ENCODE assay signal across 26 cellular contexts in genomic region chr1:56524263-56524662, GRCh38. TPM values are rescaled to one million over a fixed set of nuclear protein-coding genes. Genes with fewer than 3 reads are reported as not detected.
DNase-seq lines count a peak whose midpoint lies in the region; ATAC-seq, FAIRE-seq and TF ChIP-seq lines count a peak whose summit lies in the region.
"Had no signal": no experiment of that assay in that cellular context is flagged by ENCODE, and none has a peak within 500 bp of the region (broad histone marks: within the 10 kb centered on the region; RNA-seq: fewer than 3 reads in every experiment).

No MANE protein-coding gene starts in this region.

- no peak overlapping the region for H2AK5ac ChIP-seq in trophoblast cell (ENCODE audit: low read length)

- H3K79me2 ChIP-seq in DND-41 (ENCODE audit: insufficient read depth, low read length) (no peaks in the 10 kb centered on the region), trophoblast cell (ENCODE audit: control insufficient read depth, insufficient read depth, low read length, poor library complexity) (peaks cover 2% of the 10 kb centered on the region)

- H4K20me1 ChIP-seq in DND-41 (ENCODE audit: insufficient read depth, low read length): no peaks in the 10 kb centered on the region

- H3K27me3 Mint-ChIP-seq in activated B cell treated with CpG ODN at 0.5 μM for 24 hours: no peaks in the 10 kb centered on the region
- no peaks in the 10 kb centered on the region for H3K27me3 Mint-ChIP-seq in activated T-cell treated with anti-CD3 and anti-CD28 coated beads, Interleukin-2, amount 50 U/mL, for 72 hours (ENCODE audit: low read depth)
- no peaks in the 10 kb centered on the region for H3K27me3 Mint-ChIP-seq in activated naive CD8-positive, alpha-beta T cell treated with anti-CD3 and anti-CD28 coated beads for 36 hours
- H3K27me3 Mint-ChIP-seq: CD4-positive, alpha-beta T cell had no signal

- no CpG with 5 or more reads among the region's 11 CpGs for WGBS in trophoblast cell (ENCODE audit: extremely low coverage, insufficient coverage, insufficient read length)

- peak overlapping the region; percentile 63 for H3K27ac Mint-ChIP-seq in activated B cell treated with CpG ODN at 0.5 μM for 24 hours
- H3K27ac Mint-ChIP-seq in activated T-cell treated with anti-CD3 and anti-CD28 coated beads, Interleukin-2, amount 50 U/mL, for 72 hours: no peak overlapping the region
- H3K27ac Mint-ChIP-seq in activated naive CD8-positive, alpha-beta T cell treated with anti-CD3 and anti-CD28 coated beads for 36 hours: no peak overlapping the region
- H3K27ac Mint-ChIP-seq: CD4-positive, alpha-beta T cell; GM23338 had no signal

- H4K8ac ChIP-seq in trophoblast cell (ENCODE audit: low read depth, low read length): no peak overlapping the region

- H3K4me3 ChIP-seq in DND-41 (ENCODE audit: low read depth in 1 of 2, low read length in 2 of 2) (no peak overlapping the region), trophoblast cell (ENCODE audit: low read depth, low read length) (no peak overlapping the region), gastrocnemius medialis (no peak overlapping the region)
- H3K4me3 ChIP-seq: BLaER1 treated with 17β-estradiol and CSF1 and Interleukin-3, amounts not matched to agents 10 nM and 100 nM; GM23338; MG63 had no signal

- no peak for TF ChIP-seq POLR2A in gastrocnemius medialis (IDR thresholded peaks at IDR 0.05)

- H3K79me1 ChIP-seq in trophoblast cell (ENCODE audit: low read length): no peaks in the 10 kb centered on the region

- H2BK120ac ChIP-seq in trophoblast cell (ENCODE audit: insufficient read depth, low read length, poor library complexity): no peak overlapping the region

- no peak overlapping the region for H2AFZ ChIP-seq in DND-41 (ENCODE audit: low read depth, low read length)
- H2AFZ ChIP-seq in trophoblast cell (ENCODE audit: insufficient read depth, low read length, poor library complexity): no peak overlapping the region
- H2AFZ ChIP-seq: GM23338 had no signal

- H2BK5ac ChIP-seq in trophoblast cell (ENCODE audit: low read depth, low read length, poor library complexity): peak overlapping the region; percentile 9

- H3K4me2 ChIP-seq in DND-41 (ENCODE audit: insufficient read depth, low read length): no peak overlapping the region
- no peak overlapping the region for H3K4me2 ChIP-seq in trophoblast cell (ENCODE audit: low read length)
- H3K4me2 ChIP-seq: GM23338, SK-N-SH had no signal

- H3K4ac ChIP-seq in trophoblast cell (ENCODE audit: low read depth, low read length): no peak overlapping the region

- H3K27me3 ChIP-seq in DND-41 (ENCODE audit: insufficient read depth, low read length, poor library complexity) (no peaks in the 10 kb centered on the region), trophoblast cell (ENCODE audit: insufficient read depth, low read length) (no peaks in the 10 kb centered on the region), gastrocnemius medialis (no peaks in the 10 kb centered on the region)
- H3K27me3 ChIP-seq: MG63 had no signal

- DNase-seq in DND-41 (no peak), GM18507 (ENCODE audit: extremely low spot score, insufficient read length, low read depth) (no peak), activated B cell treated with CpG ODN at 0.5 μM for 24 hours (peak; percentile 19), trophoblast cell (no peak), gastrocnemius medialis (no peak)
- no peak for DNase-seq in activated T-cell treated with anti-CD3 and anti-CD28 coated beads, Interleukin-2, amount 50 U/mL, for 72 hours
- no peak for DNase-seq in activated naive CD8-positive, alpha-beta T cell treated with anti-CD3 and anti-CD28 coated beads for 36 hours
- DNase-seq: CD4-positive, alpha-beta T cell; H9; KBM-7; MG63; NCI-H1694; NCI-H2029 treated with DMSO at 0.1 percent for 48 hours; NCI-H2227 treated with DMSO at 0.1 percent for 48 hours; NCI-H510A; NCI-H69; SK-N-SH; SW 1271 had no signal

- intact Hi-C loops in activated B cell treated with CpG ODN at 0.5 μM for 24 hours (cut with micrococcal nuclease): no loop called here
- intact Hi-C loops in gastrocnemius medialis (cut with DNase I; ENCODE audit: low total_unique reads): no loop called here

- H3K9me3 Mint-ChIP-seq in activated B cell treated with CpG ODN at 0.5 μM for 24 hours: no peaks in the 10 kb centered on the region
- H3K9me3 Mint-ChIP-seq in activated T-cell treated with anti-CD3 and anti-CD28 coated beads, Interleukin-2, amount 50 U/mL, for 72 hours: no peaks in the 10 kb centered on the region
- no peaks in the 10 kb centered on the region for H3K9me3 Mint-ChIP-seq in activated naive CD8-positive, alpha-beta T cell treated with anti-CD3 and anti-CD28 coated beads for 36 hours
- H3K9me3 Mint-ChIP-seq: CD4-positive, alpha-beta T cell; GM23338; H9 had no signal

- peaks cover 65% of the 10 kb centered on the region for H3K4me1 ChIP-seq in DND-41 (ENCODE audit: insufficient read depth, low read length)
- peaks cover 21 to 22% of the 10 kb centered on the region in 2 experiments for H3K4me1 ChIP-seq in trophoblast cell (ENCODE audit: control insufficient read depth in 1 of 2, insufficient read depth in 2 of 2, low read length in 2 of 2)
- peaks cover 62 to 67% of the 10 kb centered on the region in 2 donors for H3K4me1 ChIP-seq in gastrocnemius medialis

- ATAC-seq in DND-41 (ENCODE audit: insufficient read depth, low read depth) (no peak), activated B cell treated with CpG ODN at 0.5 μM for 24 hours (ENCODE audit: low read depth) (peak; percentile 47), gastrocnemius medialis (no peak), HG03571 (IDR thresholded peaks at IDR 0.05; ENCODE audit: unreplicated experiment) (no peak)
- ATAC-seq in activated T-cell treated with anti-CD3 and anti-CD28 coated beads, Interleukin-2, amount 50 U/mL, for 72 hours (replicated peaks in 1 of 2): no peak
- ATAC-seq: GM23338 had no signal

- no peak overlapping the region for H3K9ac ChIP-seq in DND-41 (ENCODE audit: low read depth, low read length)
- no peak overlapping the region for H3K9ac ChIP-seq in trophoblast cell (ENCODE audit: low read length)
- H3K9ac ChIP-seq: BLaER1 treated with 17β-estradiol and CSF1 and Interleukin-3, amounts not matched to agents 10 nM and 100 nM; SK-N-SH had no signal

- no peak overlapping the region for H4K91ac ChIP-seq in trophoblast cell (ENCODE audit: low read depth, low read length)

- H3K36me3 ChIP-seq in DND-41 (ENCODE audit: insufficient read depth, low read length): peaks cover 3% of the 10 kb centered on the region; the same call in 1 of the 2 replicates
- peaks cover 23 to 62% of the 10 kb centered on the region in 2 experiments for H3K36me3 ChIP-seq in trophoblast cell (ENCODE audit: control insufficient read depth in 1 of 2, insufficient read depth in 2 of 2, low read length in 2 of 2)
- peaks cover 2 to 15% of the 10 kb centered on the region in 2 donors for H3K36me3 ChIP-seq in gastrocnemius medialis

- peaks cover 64% of the 10 kb centered on the region for H3K4me1 Mint-ChIP-seq in activated B cell treated with CpG ODN at 0.5 μM for 24 hours
- no peaks in the 10 kb centered on the region for H3K4me1 Mint-ChIP-seq in activated T-cell treated with anti-CD3 and anti-CD28 coated beads, Interleukin-2, amount 50 U/mL, for 72 hours (ENCODE audit: low read depth)
- H3K4me1 Mint-ChIP-seq in activated naive CD8-positive, alpha-beta T cell treated with anti-CD3 and anti-CD28 coated beads for 36 hours: peaks cover 9% of the 10 kb centered on the region

- in situ Hi-C loops in gastrocnemius medialis (cut with MboI; ENCODE audit: low sequenced_read_pairs in 4 of 4): no loop called here

- H3K9me3 ChIP-seq in DND-41 (ENCODE audit: insufficient read depth, low read length, severe bottlenecking) (no peaks in the 10 kb centered on the region), trophoblast cell (ENCODE audit: insufficient read depth, low read depth, low read length) (no peaks in the 10 kb centered on the region), gastrocnemius medialis (no peaks in the 10 kb centered on the region)
- H3K9me3 ChIP-seq: BLaER1 treated with 17β-estradiol and CSF1 and Interleukin-3, amounts not matched to agents 10 nM and 100 nM; MG63; SK-N-SH had no signal

- H2BK12ac ChIP-seq in trophoblast cell (ENCODE audit: low read length): no peak overlapping the region

- TF ChIP-seq CTCF in DND-41 (IDR thresholded peaks at IDR 0.05; ENCODE audit: borderline replicate concordance, extremely low read depth, low read length, poor library complexity, severe bottlenecking): no peak
- no peak for TF ChIP-seq CTCF in activated B cell treated with CpG ODN at 0.5 μM for 24 hours (IDR thresholded peaks at IDR 0.05)
- no peak for TF ChIP-seq CTCF in gastrocnemius medialis (IDR thresholded peaks at IDR 0.05 in 4 of 5, conservative IDR thresholded peaks at IDR 0.05 in 1 of 5)

- H3K4me3 Mint-ChIP-seq in activated B cell treated with CpG ODN at 0.5 μM for 24 hours: peak overlapping the region; percentile 60
- H3K4me3 Mint-ChIP-seq in activated T-cell treated with anti-CD3 and anti-CD28 coated beads, Interleukin-2, amount 50 U/mL, for 72 hours: no peak overlapping the region
- no peak overlapping the region for H3K4me3 Mint-ChIP-seq in activated naive CD8-positive, alpha-beta T cell treated with anti-CD3 and anti-CD28 coated beads for 36 hours
- H3K4me3 Mint-ChIP-seq: CD4-positive, alpha-beta T cell; GM23338; H9 had no signal

- H3K27ac ChIP-seq in DND-41 (ENCODE audit: low read length) (peak overlapping the region; percentile 28; the same call in 1 of the 2 replicates), trophoblast cell (ENCODE audit: low read depth, low read length) (no peak overlapping the region), gastrocnemius medialis (no peak overlapping the region)
- H3K27ac ChIP-seq: BLaER1 treated with 17β-estradiol and CSF1 and Interleukin-3, amounts not matched to agents 10 nM and 100 nM had no signal

- POLR2A ChIA-PET in activated B cell treated with CpG ODN at 0.5 μM for 24 hours (lab: Charles Lee): interaction anchor here (1.2 kb wide), 1 partner anchor 53 kb away, joined by 4 read pairs; no protein-coding TSS in a partner anchor

- FAIRE-seq in GM18507 (lab: Jason Lieb, UNC): peak; percentile 29
- FAIRE-seq: A204.1, D721Med, G401.6, HTR-8/SVneo, RCC 7860 had no signal

- H3K23ac ChIP-seq in trophoblast cell (ENCODE audit: low read length): no peak overlapping the region

- H3K14ac ChIP-seq in trophoblast cell (ENCODE audit: low read length): no peak overlapping the region

- CTCF ChIA-PET in activated B cell treated with CpG ODN at 0.5 μM for 24 hours (lab: Charles Lee): no interaction called here

- H4K12ac ChIP-seq in trophoblast cell (ENCODE audit: low read depth, low read length): no peak overlapping the region

- H3K18ac ChIP-seq in trophoblast cell (ENCODE audit: low read length): no peak overlapping the region

- no peaks in the 10 kb centered on the region for H3K36me3 Mint-ChIP-seq in activated B cell treated with CpG ODN at 0.5 μM for 24 hours (ENCODE audit: low read depth)
- no peaks in the 10 kb centered on the region for H3K36me3 Mint-ChIP-seq in activated T-cell treated with anti-CD3 and anti-CD28 coated beads, Interleukin-2, amount 50 U/mL, for 72 hours (ENCODE audit: insufficient read depth in 2 of 2)
- no peaks in the 10 kb centered on the region for H3K36me3 Mint-ChIP-seq in activated naive CD8-positive, alpha-beta T cell treated with anti-CD3 and anti-CD28 coated beads for 36 hours

RNA-seq across cellular contexts. Expression of gene PLPP3, which starts 55.1 kb away (rescaled TPM):
- total RNA-seq in activated B cell treated with CpG ODN at 0.5 μM for 24 hours (4.6 TPM in 2 replicates), gastrocnemius medialis (10 to 100 TPM; 53.2 to 71.5 (median 55.5) TPM)
- polyA plus RNA-seq in trophoblast cell (2013): 289 and 308 TPM in 2 replicates
- total RNA-seq in activated T-cell treated with anti-CD3 and anti-CD28 coated beads, Interleukin-2, amount 50 U/mL, for 72 hours: not detected
- not detected for total RNA-seq in activated naive CD8-positive, alpha-beta T cell treated with anti-CD3 and anti-CD28 coated beads for 36 hours
- total RNA-seq: CD4-positive, alpha-beta T cell had no signal
